In genomic region chrX:40086569-40087335, GRCh38 we compare ENCODE assay signal across 1 cellular context.
TF ChIP-seq lines count a peak whose summit lies in the region.

No MANE protein-coding gene starts in this region.

TF ChIP-seq in H1, 55 proteins besides CTCF, POLR2A, EP300 and RAD21:
- TF ChIP-seq TAF1 (IDR thresholded peaks at IDR 0.05; ENCODE audit: low read depth, low read length) (no peak), CHD2 (IDR thresholded peaks at IDR 0.05; ENCODE audit: low read length) (no peak), TCF12 (IDR thresholded peaks at IDR 0.05; ENCODE audit: low read depth, low read length) (no peak), CREB1 (IDR thresholded peaks at IDR 0.05) (no peak), CEBPB (IDR thresholded peaks at IDR 0.05; ENCODE audit: low read depth, low read length) (no peak), MAFK (IDR thresholded peaks at IDR 0.05; ENCODE audit: low read depth, low read length) (no peak), POU5F1 (IDR thresholded peaks at IDR 0.05; ENCODE audit: low read depth, low read length) (no peak), SAP30 (IDR thresholded peaks at IDR 0.05; ENCODE audit: insufficient read depth, insufficient replicate concordance, low read length) (no peak), TEAD4 (IDR thresholded peaks at IDR 0.05; ENCODE audit: low read depth, low read length) (no peak), E2F6 (IDR thresholded peaks at IDR 0.05) (no peak), CTBP2 (IDR thresholded peaks at IDR 0.05; ENCODE audit: borderline replicate concordance, insufficient read depth, insufficient read length, low read length) (no peak)
- TF ChIP-seq, protein P1, sequence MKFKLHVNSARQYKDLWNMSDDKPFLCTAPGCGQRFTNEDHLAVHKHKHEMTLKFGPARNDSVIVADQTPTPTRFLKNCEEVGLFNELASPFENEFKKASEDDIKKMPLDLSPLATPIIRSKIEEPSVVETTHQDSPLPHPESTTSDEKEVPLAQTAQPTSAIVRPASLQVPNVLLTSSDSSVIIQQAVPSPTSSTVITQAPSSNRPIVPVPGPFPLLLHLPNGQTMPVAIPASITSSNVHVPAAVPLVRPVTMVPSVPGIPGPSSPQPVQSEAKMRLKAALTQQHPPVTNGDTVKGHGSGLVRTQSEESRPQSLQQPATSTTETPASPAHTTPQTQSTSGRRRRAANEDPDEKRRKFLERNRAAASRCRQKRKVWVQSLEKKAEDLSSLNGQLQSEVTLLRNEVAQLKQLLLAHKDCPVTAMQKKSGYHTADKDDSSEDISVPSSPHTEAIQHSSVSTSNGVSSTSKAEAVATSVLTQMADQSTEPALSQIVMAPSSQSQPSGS (IDR thresholded peaks at IDR 0.05; ENCODE audit: low read length): no peak
TF ChIP-seq in H1: peak in this region for 0.
